ENCODE assay signal across 8 cellular contexts in the genomic region with DNA sequence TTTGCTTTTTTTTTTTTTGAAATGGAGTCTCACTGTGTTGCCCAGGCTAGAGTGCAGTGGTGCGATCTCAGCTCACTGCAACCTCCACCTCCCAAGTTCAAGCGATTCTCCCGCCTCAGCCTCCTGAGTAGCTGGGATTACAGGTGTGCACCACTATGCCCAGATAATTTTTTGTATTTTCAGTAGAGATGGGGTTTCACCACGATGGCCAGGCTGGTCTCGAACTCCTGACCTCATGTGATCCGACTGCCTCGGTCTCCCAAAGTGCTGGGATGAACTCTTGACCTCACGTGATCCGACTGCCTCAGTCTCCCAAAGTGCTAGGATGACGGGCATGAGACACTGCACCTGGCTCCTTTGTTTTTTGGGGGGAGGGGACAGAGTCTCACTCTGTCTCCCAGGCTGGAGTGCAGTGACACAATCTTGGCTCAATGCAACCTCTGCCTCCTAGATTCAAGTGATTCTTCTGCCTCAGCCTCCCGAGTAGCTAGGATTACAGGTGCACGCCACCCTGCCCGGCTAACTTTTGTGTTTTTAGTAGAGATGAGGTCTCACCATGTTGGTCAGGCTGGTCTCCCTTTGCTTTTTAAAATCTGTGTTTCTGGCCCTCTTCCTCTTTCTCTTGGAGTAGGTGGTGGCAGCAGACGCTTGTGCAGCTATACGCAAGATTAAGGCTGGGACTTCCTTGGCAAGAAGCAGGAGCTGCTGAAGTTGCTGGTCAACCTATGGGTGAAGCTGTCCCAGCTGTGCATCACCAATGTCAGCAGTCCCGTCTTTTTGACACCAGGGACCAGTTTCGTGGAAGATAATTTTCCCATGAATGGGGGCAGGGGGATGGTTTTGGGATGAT. TPM values are rescaled to one million over a fixed set of nuclear protein-coding genes. Genes with fewer than 3 reads are reported as not detected.
DNase-seq lines count a peak whose midpoint lies in the region; ATAC-seq and TF ChIP-seq lines count a peak whose summit lies in the region.
"Not testable (repeated sequence)": the region's sequence is repeated elsewhere in the genome, so short reads cannot be mapped to it uniquely, and the experiment has no call there.

No MANE protein-coding gene starts in this region.

- peak; percentile 0; the same call in 2 of the 3 replicates for ATAC-seq in GM23338
- not testable (repeated sequence) for ATAC-seq in activated naive CD8-positive, alpha-beta T cell treated with anti-CD3 and anti-CD28 coated beads, Interleukin-2, amount 50 U/mL, for 24 hours; memory B cell (ENCODE audit: low read depth)
- peak; percentile 3 for ATAC-seq in esophagus mucosa

- H3K4me1 Mint-ChIP-seq in CD14-positive monocyte (peaks cover 46% of the 10 kb centered on the region), GM23338 (peaks cover 26% of the 10 kb centered on the region), memory B cell (peaks cover 43% of the 10 kb centered on the region)
- peaks cover 36% of the 10 kb centered on the region for H3K4me1 Mint-ChIP-seq in activated naive CD8-positive, alpha-beta T cell treated with anti-CD3 and anti-CD28 coated beads, Interleukin-2, amount 50 U/mL, for 24 hours

- H3F3A ChIP-seq in GM23338 (replicated peaks; ENCODE audit: low read depth): peaks cover 57% of the 10 kb centered on the region

- H3K79me2 ChIP-seq in GM23338 (replicated peaks; ENCODE audit: insufficient read depth) (peaks cover 24% of the 10 kb centered on the region), OCI-LY7 (ENCODE audit: insufficient read depth, low read depth, low read length) (peaks cover 18% of the 10 kb centered on the region)

- POLR2A ChIA-PET in OCI-LY7 (lab: Charles Lee): interaction anchor here (0.6 to 1.1 kb wide), 5 partner anchors 9 to 127 kb away, joined by 3 read pairs; no protein-coding TSS in a partner anchor

- not testable (repeated sequence) for TF ChIP-seq CTCF in CD14-positive monocyte (IDR thresholded peaks at IDR 0.05); GM23338 (conservative IDR thresholded peaks at IDR 0.05; ENCODE audit: low read depth in 2 of 2); OCI-LY7 (conservative IDR thresholded peaks at IDR 0.05; ENCODE audit: low read length)

- CTCF ChIA-PET in OCI-LY7 (lab: Charles Lee; ENCODE audit: unreplicated experiment): not testable (repeated sequence)

- H3K9me2 ChIP-seq in GM23338 (ENCODE audit: insufficient read depth); OCI-LY7 (ENCODE audit: insufficient read depth, low read length): not testable (repeated sequence)

- not testable (repeated sequence) for H3K4me1 ChIP-seq in GM23338 (ENCODE audit: insufficient read depth)
- H3K4me1 ChIP-seq in OCI-LY7 (ENCODE audit: insufficient read depth, low read length, poor library complexity, severe bottlenecking): peaks cover 15% of the 10 kb centered on the region

- H4K20me1 ChIP-seq in GM23338 (replicated peaks; ENCODE audit: insufficient read depth): peaks cover 15% of the 10 kb centered on the region
- peaks cover 21% of the 10 kb centered on the region for H4K20me1 ChIP-seq in OCI-LY7 (ENCODE audit: insufficient read depth, low read length)

- not testable (repeated sequence) for H2AFZ ChIP-seq in GM23338; OCI-LY7 (ENCODE audit: low read length)

- not testable (repeated sequence) for H3K9me3 Mint-ChIP-seq in CD14-positive monocyte; activated naive CD8-positive, alpha-beta T cell treated with anti-CD3 and anti-CD28 coated beads, Interleukin-2, amount 50 U/mL, for 24 hours; memory B cell
- peaks cover 51% of the 10 kb centered on the region for H3K9me3 Mint-ChIP-seq in GM23338

- DNase-seq in CD14-positive monocyte (ENCODE audit: low spot score); memory B cell (ENCODE audit: low spot score in 2 of 2): not testable (repeated sequence)
- DNase-seq in GM23338 (ENCODE audit: low spot score) (peak; percentile 44), OCI-LY7 (ENCODE audit: low spot score) (peak; percentile 36)
- peak; percentile 58 for DNase-seq in activated CD4-positive, alpha-beta T cell treated with anti-CD3 and anti-CD28 coated beads for 1 hour
- DNase-seq in activated naive CD8-positive, alpha-beta T cell treated with anti-CD3 and anti-CD28 coated beads, Interleukin-2, amount 50 U/mL, for 24 hours: peak; percentile 46
- peak; percentile 61 for DNase-seq in stimulated activated CD4-positive, alpha-beta T cell treated with anti-CD3 and anti-CD28 coated beads, Interleukin-15, amount 100 ng/mL, for 24 hours

- not testable (repeated sequence) for H3K27ac ChIP-seq in GM23338 (ENCODE audit: low read depth); OCI-LY7 (ENCODE audit: low read depth, low read length, poor library complexity, severe bottlenecking)

- H3K27me3 Mint-ChIP-seq in CD14-positive monocyte (ENCODE audit: low read depth in 3 of 3) (peaks cover 0 to 10% (median 5%) of the 10 kb centered on the region in 3 donors), GM23338 (ENCODE audit: insufficient read depth, low read depth, poor library complexity) (peaks cover 94% of the 10 kb centered on the region)
- H3K27me3 Mint-ChIP-seq in activated naive CD8-positive, alpha-beta T cell treated with anti-CD3 and anti-CD28 coated beads, Interleukin-2, amount 50 U/mL, for 24 hours; memory B cell: not testable (repeated sequence)

- not testable (repeated sequence) for H3K4me3 ChIP-seq in GM23338; OCI-LY7 (ENCODE audit: low read depth, low read length, poor library complexity, severe bottlenecking)

- H3K27ac Mint-ChIP-seq in CD14-positive monocyte: peak overlapping the region in 6 of 7 donors; percentile 43 to 83 (median 72)
- H3K27ac Mint-ChIP-seq in GM23338: peak overlapping the region; percentile 79
- peak overlapping the region; percentile 76 for H3K27ac Mint-ChIP-seq in activated naive CD8-positive, alpha-beta T cell treated with anti-CD3 and anti-CD28 coated beads, Interleukin-2, amount 50 U/mL, for 24 hours
- H3K27ac Mint-ChIP-seq in memory B cell: peak overlapping the region; percentile 79

- H3K36me3 Mint-ChIP-seq in CD14-positive monocyte: peaks cover 45 to 59% of the 10 kb centered on the region in 2 donors
- peaks cover 64% of the 10 kb centered on the region for H3K36me3 Mint-ChIP-seq in GM23338 (ENCODE audit: low read depth)
- H3K36me3 Mint-ChIP-seq in activated naive CD8-positive, alpha-beta T cell treated with anti-CD3 and anti-CD28 coated beads, Interleukin-2, amount 50 U/mL, for 24 hours (ENCODE audit: low read depth): peaks cover 46% of the 10 kb centered on the region
- H3K36me3 Mint-ChIP-seq in memory B cell: peaks cover 25% of the 10 kb centered on the region

- BruUV-seq in OCI-LY7 (replicated peaks; lab: Mats Ljungman, UMichigan): not testable (repeated sequence)

- not testable (repeated sequence) for H3K4me3 Mint-ChIP-seq in CD14-positive monocyte, memory B cell
- H3K4me3 Mint-ChIP-seq in GM23338: peak overlapping the region; percentile 29
- H3K4me3 Mint-ChIP-seq in activated naive CD8-positive, alpha-beta T cell treated with anti-CD3 and anti-CD28 coated beads, Interleukin-2, amount 50 U/mL, for 24 hours: peak overlapping the region; percentile 58

- H3K36me3 ChIP-seq in GM23338 (ENCODE audit: insufficient read depth) (peaks cover 53% of the 10 kb centered on the region), OCI-LY7 (ENCODE audit: insufficient read depth, low read length) (peaks cover 53% of the 10 kb centered on the region)

- not testable (repeated sequence) for H3K4me2 ChIP-seq in GM23338; OCI-LY7 (ENCODE audit: low read length)

- H3K9me3 ChIP-seq in OCI-LY7 (ENCODE audit: low read length): not testable (repeated sequence)

- intact Hi-C loops in CD14-positive monocyte (cut with micrococcal nuclease); OCI-LY7 (cut with micrococcal nuclease; ENCODE audit: unreplicated experiment): not testable (repeated sequence)

- H3K27me3 ChIP-seq in GM23338 (ENCODE audit: insufficient read depth): not testable (repeated sequence)

RNA-seq across cellular contexts. Expression of a gene that starts 6.5 kb away (rescaled TPM):
- polyA plus RNA-seq in CD14-positive monocyte: over 10,000 TPM; 20,280 to 23,749 TPM
- total RNA-seq in GM23338 (2014; rRNA removed; shearing (Covaris generic)): 6,061 and 6,196 TPM in 2 replicates
- polyA plus RNA-seq in GM23338 (2016; fragmentation: Nextera tagmentation; extraction: Ambion mirVana): 11,484 and 12,398 TPM in 2 replicates
- total RNA-seq in OCI-LY7 (2014; rRNA removed; shearing (Covaris generic)): 1,491 and 1,906 TPM in 2 replicates
- total RNA-seq in OCI-LY7 (2022): 3,189 and 3,571 TPM in 2 replicates
- total RNA-seq in esophagus mucosa: 3,468 TPM

RNA-seq across cellular contexts. Expression of a gene that starts 10.3 kb away (rescaled TPM):
- polyA plus RNA-seq in CD14-positive monocyte (under 1 TPM; 0.11 to 0.75 TPM), GM23338 (2016; fragmentation: Nextera tagmentation; extraction: Ambion mirVana) (10.5 and 11.6 TPM in 2 replicates)
- total RNA-seq in GM23338 (2014; rRNA removed; shearing (Covaris generic)): 18.1 and 21.8 TPM in 2 replicates
- 8.0 and 9.4 TPM in 2 replicates for total RNA-seq in OCI-LY7 (2014; rRNA removed; shearing (Covaris generic))
- total RNA-seq in OCI-LY7 (2022) (25.5 and 28.7 TPM in 2 replicates), esophagus mucosa (9.4 TPM)
